Comparison of ENCODE assay signal across 1 cellular context in genomic region chr7:29375641-29376562, GRCh38.
TF ChIP-seq lines count a peak whose summit lies in the region.

No MANE protein-coding gene starts in this region.

TF ChIP-seq in HepG2, 621 proteins besides CTCF, POLR2A, EP300 and RAD21 (continued from another document and continues in another):
- no peak for TF ChIP-seq ZNF318 (CRISPR knock-in tag; IDR thresholded peaks at IDR 0.05)
- no peak for TF ChIP-seq ATAD3A (CRISPR knock-in tag; IDR thresholded peaks at IDR 0.05)
- TF ChIP-seq GMEB1 (CRISPR knock-in tag; IDR thresholded peaks at IDR 0.05; ENCODE audit: borderline replicate concordance): no peak
- TF ChIP-seq ZBTB7B (CRISPR knock-in tag; IDR thresholded peaks at IDR 0.05): 0 out of 2 replicates have a peak, but pooled peaks have one; percentile 45
- no peak for TF ChIP-seq AKNA (CRISPR knock-in tag; IDR thresholded peaks at IDR 0.05; ENCODE audit: borderline replicate concordance)
- TF ChIP-seq ZNF343 (CRISPR knock-in tag; IDR thresholded peaks at IDR 0.05): no peak
- peak; percentile 62 for TF ChIP-seq PAXIP1 (CRISPR knock-in tag; conservative IDR thresholded peaks at IDR 0.05)
- no peak for TF ChIP-seq MEIS1 (CRISPR knock-in tag; IDR thresholded peaks at IDR 0.05; ENCODE audit: borderline replicate concordance)
- no peak for TF ChIP-seq ZNF652 (CRISPR knock-in tag; IDR thresholded peaks at IDR 0.05; ENCODE audit: borderline replicate concordance, low read depth)
- TF ChIP-seq NFAT5 (CRISPR knock-in tag; IDR thresholded peaks at IDR 0.05): no peak
- TF ChIP-seq ZBTB14 (CRISPR knock-in tag; IDR thresholded peaks at IDR 0.05): no peak
- TF ChIP-seq RARG (CRISPR knock-in tag; IDR thresholded peaks at IDR 0.05; ENCODE audit: low read depth): no peak
- TF ChIP-seq ZNF281 (CRISPR knock-in tag; IDR thresholded peaks at IDR 0.05; ENCODE audit: borderline replicate concordance): no peak
